In the genomic region with DNA sequence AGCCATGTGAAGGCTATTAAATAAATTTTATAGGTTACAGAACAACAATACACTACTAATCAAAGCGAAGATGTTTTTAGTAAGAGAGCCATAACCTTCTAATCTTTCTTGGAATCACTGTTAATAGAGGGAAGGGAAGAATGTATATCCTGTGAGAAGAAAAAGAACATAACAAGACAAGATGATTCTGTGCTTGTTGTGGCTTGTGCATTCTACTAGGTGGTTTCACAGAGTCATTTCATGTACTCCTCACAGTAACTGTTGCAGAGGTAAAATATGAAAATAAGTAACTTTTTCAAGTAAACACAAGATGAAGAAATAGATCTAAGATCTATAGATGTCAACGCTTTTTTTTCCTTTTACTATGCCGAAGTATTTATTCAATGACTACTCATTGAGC, we compare ENCODE assay signal across 31 cellular contexts.
"Had no signal": no experiment of that assay in that cellular context is flagged by ENCODE, and none has a peak within 500 bp of the region (broad histone marks: within the 10 kb centered on the region; RNA-seq: fewer than 3 reads in every experiment).

No MANE protein-coding gene starts in this region.

- DNase-seq: activated CD4-positive, alpha-beta memory T cell treated with anti-CD3 and anti-CD28 coated beads, Interleukin-2, amount 10 ng/mL, durations not matched to agents 7 days and 5 days; activated CD4-positive, alpha-beta T cell treated with anti-CD3 and anti-CD28 coated beads for 1 hour; activated CD4-positive, alpha-beta T cell treated with anti-CD3 and anti-CD28 coated beads for 4 hours; activated CD4-positive, alpha-beta T cell treated with anti-CD3 and anti-CD28 coated beads, Interleukin-2, amount 10 ng/mL, durations not matched to agents 7 days and 5 days; activated CD4-positive, alpha-beta T cell treated with anti-CD3 and anti-CD28 coated beads, Interleukin-2, amount 50 U/mL, for 4 hours; activated CD8-positive, alpha-beta memory T cell treated with anti-CD3 and anti-CD28 coated beads, Interleukin-2, amount 50 U/mL, for 48 hours; activated gamma-delta T cell; activated naive CD4-positive, alpha-beta T cell; activated naive CD4-positive, alpha-beta T cell treated with anti-CD3 and anti-CD28 coated beads, Interleukin-2, amount 10 ng/mL, durations not matched to agents 7 days and 5 days; activated naive CD8-positive, alpha-beta T cell treated with anti-CD3 and anti-CD28 coated beads, Interleukin-2, amount 10 ng/mL, durations not matched to agents 7 days and 5 days; activated T-cell treated with anti-CD3 and anti-CD28 coated beads for 4 hours; activated T-cell treated with anti-CD3 and anti-CD28 coated beads, Interleukin-2, amount 50 U/mL, for 24 hours; activated T-cell treated with anti-CD3 and anti-CD28 coated beads, Interleukin-2, amount 50 U/mL, for 72 hours; dorsolateral prefrontal cortex; effector memory CD4-positive, alpha-beta T cell; endodermal cell; esophagus squamous epithelium; heart left ventricle; T-helper 1 cell; T-helper 17 cell had no signal

- H3K9me3 ChIP-seq: ascending aorta, esophagus squamous epithelium had no signal

- H3K4me1 ChIP-seq: ascending aorta, breast epithelium, heart left ventricle had no signal

- H3K36me3 Mint-ChIP-seq: activated naive CD4-positive, alpha-beta T cell treated with anti-CD3 and anti-CD28 coated beads, Interleukin-2, amount 10 ng/mL, durations not matched to agents 7 days and 5 days; activated naive CD4-positive, alpha-beta T cell treated with anti-CD3 and anti-CD28 coated beads, Interleukin-2, amount 50 U/mL, for 72 hours; activated naive CD8-positive, alpha-beta T cell treated with anti-CD3 and anti-CD28 coated beads, Interleukin-2, amount 10 ng/mL, durations not matched to agents 7 days and 5 days; brain; WTC11 had no signal

- H3K9me3 Mint-ChIP-seq: activated CD4-positive, alpha-beta T cell treated with anti-CD3 and anti-CD28 coated beads, Interleukin-2, amount 10 ng/mL, durations not matched to agents 7 days and 5 days; dendritic cell treated with granulocyte-macrophage colony-stimulating factor and Interleukin-4, amounts not matched to agents 40 ng/mL and 50 ng/mL, for 4 days; endodermal cell had no signal

- H3K27ac Mint-ChIP-seq: activated CD4-positive, alpha-beta memory T cell treated with anti-CD3 and anti-CD28 coated beads, Interleukin-2, amount 10 ng/mL, durations not matched to agents 7 days and 5 days; activated CD4-positive, alpha-beta T cell treated with anti-CD3 and anti-CD28 coated beads, Interleukin-2, amount 10 ng/mL, durations not matched to agents 7 days and 5 days; activated naive CD4-positive, alpha-beta T cell treated with anti-CD3 and anti-CD28 coated beads, Interleukin-2, amount 10 ng/mL, durations not matched to agents 7 days and 5 days; activated naive CD4-positive, alpha-beta T cell treated with anti-CD3 and anti-CD28 coated beads, Interleukin-2, amount 50 U/mL, for 72 hours; activated naive CD8-positive, alpha-beta T cell treated with anti-CD3 and anti-CD28 coated beads, Interleukin-2, amount 10 ng/mL, durations not matched to agents 7 days and 5 days; activated T-cell treated with anti-CD3 and anti-CD28 coated beads, Interleukin-2, amount 50 U/mL, for 24 hours; activated T-cell treated with anti-CD3 and anti-CD28 coated beads, Interleukin-2, amount 50 U/mL, for 72 hours; brain; dendritic cell treated with granulocyte-macrophage colony-stimulating factor and Interleukin-4, amounts not matched to agents 40 ng/mL and 50 ng/mL, for 4 days; endodermal cell; T-helper 17 cell; T-helper 2 cell treated with Interferon-gamma antibody and Interleukin-4, amounts not matched to agents 5 μg/mL and 100 μg/mL, for 36 hours; WTC11 had no signal

- H3K4me3 Mint-ChIP-seq: activated CD4-positive, alpha-beta memory T cell treated with anti-CD3 and anti-CD28 coated beads, Interleukin-2, amount 10 ng/mL, durations not matched to agents 7 days and 5 days; activated CD4-positive, alpha-beta T cell treated with anti-CD3 and anti-CD28 coated beads, Interleukin-2, amount 10 ng/mL, durations not matched to agents 7 days and 5 days; activated naive CD4-positive, alpha-beta T cell treated with anti-CD3 and anti-CD28 coated beads, Interleukin-2, amount 10 ng/mL, durations not matched to agents 7 days and 5 days; activated naive CD8-positive, alpha-beta T cell treated with anti-CD3 and anti-CD28 coated beads, Interleukin-2, amount 10 ng/mL, durations not matched to agents 7 days and 5 days; activated T-cell treated with anti-CD3 and anti-CD28 coated beads, Interleukin-2, amount 50 U/mL, for 24 hours; activated T-cell treated with anti-CD3 and anti-CD28 coated beads, Interleukin-2, amount 50 U/mL, for 72 hours; brain; central memory CD8-positive, alpha-beta T cell; dendritic cell treated with granulocyte-macrophage colony-stimulating factor and Interleukin-4, amounts not matched to agents 40 ng/mL and 50 ng/mL, for 4 days; endodermal cell; T-helper 17 cell; T-helper 2 cell treated with Interferon-gamma antibody and Interleukin-4, amounts not matched to agents 5 μg/mL and 100 μg/mL, for 36 hours; WTC11 had no signal

- H3K4me3 ChIP-seq: ascending aorta, breast epithelium, coronary artery, dorsolateral prefrontal cortex, esophagus squamous epithelium, heart left ventricle had no signal

- FAIRE-seq: frontal cortex had no signal

- H3K4me1 Mint-ChIP-seq: activated CD4-positive, alpha-beta memory T cell treated with anti-CD3 and anti-CD28 coated beads, Interleukin-2, amount 10 ng/mL, durations not matched to agents 7 days and 5 days; activated CD4-positive, alpha-beta T cell treated with anti-CD3 and anti-CD28 coated beads, Interleukin-2, amount 10 ng/mL, durations not matched to agents 7 days and 5 days; activated naive CD4-positive, alpha-beta T cell treated with anti-CD3 and anti-CD28 coated beads, Interleukin-2, amount 10 ng/mL, durations not matched to agents 7 days and 5 days; activated naive CD8-positive, alpha-beta T cell treated with anti-CD3 and anti-CD28 coated beads, Interleukin-2, amount 10 ng/mL, durations not matched to agents 7 days and 5 days; brain; central memory CD8-positive, alpha-beta T cell; T-helper 17 cell; WTC11 had no signal

- H3K27me3 Mint-ChIP-seq: activated CD4-positive, alpha-beta memory T cell treated with anti-CD3 and anti-CD28 coated beads, Interleukin-2, amount 10 ng/mL, durations not matched to agents 7 days and 5 days; activated CD4-positive, alpha-beta T cell treated with anti-CD3 and anti-CD28 coated beads, Interleukin-2, amount 10 ng/mL, durations not matched to agents 7 days and 5 days; activated naive CD4-positive, alpha-beta T cell treated with anti-CD3 and anti-CD28 coated beads, Interleukin-2, amount 10 ng/mL, durations not matched to agents 7 days and 5 days; activated naive CD8-positive, alpha-beta T cell treated with anti-CD3 and anti-CD28 coated beads, Interleukin-2, amount 10 ng/mL, durations not matched to agents 7 days and 5 days; activated T-cell treated with anti-CD3 and anti-CD28 coated beads, Interleukin-2, amount 50 U/mL, for 24 hours; central memory CD8-positive, alpha-beta T cell; dendritic cell treated with granulocyte-macrophage colony-stimulating factor and Interleukin-4, amounts not matched to agents 40 ng/mL and 50 ng/mL, for 4 days; T-helper 17 cell had no signal

- H3K27ac ChIP-seq: ascending aorta, breast epithelium, coronary artery, dorsolateral prefrontal cortex, heart left ventricle, VCaP had no signal

- H3K36me3 ChIP-seq: ascending aorta, breast epithelium, esophagus squamous epithelium, heart left ventricle had no signal

- H3K27me3 ChIP-seq: ascending aorta, breast epithelium, dorsolateral prefrontal cortex, esophagus squamous epithelium, heart left ventricle had no signal
